In the genomic region with DNA sequence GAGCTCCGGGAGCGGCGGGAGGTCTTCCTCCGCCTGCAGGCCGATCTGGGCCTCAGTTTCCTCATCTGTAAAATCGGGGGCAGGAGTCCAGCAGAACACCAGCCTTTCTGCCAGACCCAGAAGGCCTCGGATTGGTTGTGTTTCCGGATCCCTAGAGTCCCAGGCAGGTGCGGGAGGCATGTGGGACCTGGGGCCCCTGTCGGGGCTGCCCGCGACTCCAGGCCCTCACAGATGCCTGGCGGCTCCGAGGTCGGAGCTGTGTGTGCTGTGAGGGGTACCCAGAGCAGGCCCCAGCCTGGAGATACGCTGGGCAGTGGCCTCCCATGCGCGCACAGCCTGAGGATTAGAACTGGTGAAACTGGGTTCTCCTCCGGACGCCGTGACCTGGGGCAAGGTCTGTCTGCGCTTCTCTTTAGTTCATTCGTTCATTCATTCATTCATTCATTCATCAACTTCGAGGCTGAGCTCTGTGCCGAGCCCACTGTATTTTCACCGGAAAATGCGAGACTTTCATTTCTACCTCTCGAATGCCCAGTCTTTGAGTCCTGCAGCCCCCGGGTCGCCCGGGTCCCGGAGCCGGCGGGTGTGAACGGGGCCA, we compare ENCODE assay signal across 10 cellular contexts. TPM values are rescaled to one million over a fixed set of nuclear protein-coding genes. Genes with fewer than 3 reads are reported as not detected.
DNase-seq lines count a peak whose midpoint lies in the region; ATAC-seq, FAIRE-seq and TF ChIP-seq lines count a peak whose summit lies in the region.
"Had no signal": no experiment of that assay in that cellular context is flagged by ENCODE, and none has a peak within 500 bp of the region (broad histone marks: within the 10 kb centered on the region; RNA-seq: fewer than 3 reads in every experiment).

No MANE protein-coding gene starts in this region.

- no peaks in the 10 kb centered on the region for H3K9me3 Mint-ChIP-seq in HFFc6
- no peaks in the 10 kb centered on the region for H3K9me3 Mint-ChIP-seq in naive thymus-derived CD4-positive, alpha-beta T cell

- no peak for FAIRE-seq in urothelium cell line (lab: Jason Lieb, UNC)

- H3K36me3 Mint-ChIP-seq in HFFc6 (ENCODE audit: low read depth): no peaks in the 10 kb centered on the region
- H3K36me3 Mint-ChIP-seq in naive thymus-derived CD4-positive, alpha-beta T cell: peaks cover 0 to 5% (median 0%) of the 10 kb centered on the region in 5 donors

- H3K36me3 ChIP-seq in A673 (ENCODE audit: insufficient read depth, low read length, poor library complexity, severe bottlenecking) (no peaks in the 10 kb centered on the region), colonic mucosa (no peaks in the 10 kb centered on the region)
- H3K36me3 ChIP-seq in naive thymus-derived CD4-positive, alpha-beta T cell (ENCODE audit: control insufficient read depth in 2 of 3, insufficient read depth in 3 of 3, low read length in 3 of 3): no peaks in the 10 kb centered on the region

- peak overlapping the region; percentile 79; the same call in 1 of the 2 replicates for H3K4me3 Mint-ChIP-seq in HFFc6
- H3K4me3 Mint-ChIP-seq in naive thymus-derived CD4-positive, alpha-beta T cell: peak overlapping the region in 9 of 10 donors; percentile 39 to 84 (median 68)

- H3K4me1 Mint-ChIP-seq in HFFc6 (ENCODE audit: low read depth): no peaks in the 10 kb centered on the region
- H3K4me1 Mint-ChIP-seq in naive thymus-derived CD4-positive, alpha-beta T cell: peaks cover 0 to 12% (median 8%) of the 10 kb centered on the region in 7 donors

- no peak overlapping the region for H3K9ac ChIP-seq in colonic mucosa (ENCODE audit: low read depth in 2 of 2, low read length in 2 of 2)

- H3K27me3 ChIP-seq in A673 (replicated peaks; ENCODE audit: insufficient read depth, low read depth, low read length, poor library complexity): no peaks in the 10 kb centered on the region
- H3K27me3 ChIP-seq in colonic mucosa: peaks cover 6% of the 10 kb centered on the region
- H3K27me3 ChIP-seq in naive thymus-derived CD4-positive, alpha-beta T cell (ENCODE audit: control insufficient read depth in 2 of 2, insufficient read depth in 2 of 2, low read length in 2 of 2): no peaks in the 10 kb centered on the region

- peaks cover 18% of the 10 kb centered on the region; the same call in 1 of the 2 replicates for H3K27me3 Mint-ChIP-seq in HFFc6 (ENCODE audit: insufficient read depth)
- peaks cover 6 to 32% (median 22%) of the 10 kb centered on the region in 5 donors for H3K27me3 Mint-ChIP-seq in naive thymus-derived CD4-positive, alpha-beta T cell

- H3K27ac ChIP-seq in A673 (ENCODE audit: low read depth, low read length, poor library complexity, severe bottlenecking) (no peak overlapping the region), colonic mucosa (no peak overlapping the region)
- H3K27ac ChIP-seq in naive thymus-derived CD4-positive, alpha-beta T cell (ENCODE audit: low read depth, low read length): no peak overlapping the region

- H3K4me3 ChIP-seq in A673 (ENCODE audit: low read depth, low read length, poor library complexity, severe bottlenecking): peak overlapping the region; percentile 46
- peak overlapping the region; percentile 0 for H3K4me3 ChIP-seq in colonic mucosa
- peak overlapping the region; percentile 47 for H3K4me3 ChIP-seq in naive thymus-derived CD4-positive, alpha-beta T cell (ENCODE audit: low read length)

- DNase-seq in A673 (ENCODE audit: low spot score) (no peak), HFFc6 (no peak), colonic mucosa (no peak), urothelium cell line (ENCODE audit: low spot score) (no peak), COLO668 (lab: John Stamatoyannopoulos, UW; ENCODE audit: unreplicated experiment) (no peak), NCI-H2171 (lab: John Stamatoyannopoulos, UW) (no peak), middle frontal gyrus (ENCODE audit: extremely low spot score, low spot score) (no peak)
- DNase-seq in naive thymus-derived CD4-positive, alpha-beta T cell: no peak

- TF ChIP-seq CTCF in A673 (conservative IDR thresholded peaks at IDR 0.05; ENCODE audit: low read depth, low read length) (no peak), HFFc6 (IDR thresholded peaks at IDR 0.05) (no peak), colonic mucosa (IDR thresholded peaks at IDR 0.05) (no peak)

- BruUV-seq in A673 (replicated peaks; lab: Mats Ljungman, UMichigan): no TSS peak

- H3K4me1 ChIP-seq in A673 (ENCODE audit: insufficient read depth, low read length, poor library complexity, severe bottlenecking) (peaks cover 27% of the 10 kb centered on the region), colonic mucosa (no peaks in the 10 kb centered on the region)
- H3K4me1 ChIP-seq in naive thymus-derived CD4-positive, alpha-beta T cell (ENCODE audit: control insufficient read depth in 2 of 2, insufficient read depth in 2 of 2, low read length in 2 of 2): peaks cover 0 to 4% of the 10 kb centered on the region in 2 donors

- H3K9me3 ChIP-seq in A673 (ENCODE audit: low read depth, low read length, poor library complexity, severe bottlenecking) (no peaks in the 10 kb centered on the region), colonic mucosa (no peaks in the 10 kb centered on the region)
- H3K9me3 ChIP-seq in naive thymus-derived CD4-positive, alpha-beta T cell (ENCODE audit: control insufficient read depth in 2 of 3, low read length in 3 of 3): no peaks in the 10 kb centered on the region

- CTCF ChIA-PET in A673 (lab: Charles Lee): interaction anchor here (0.6 kb wide), 1 partner anchor 19 kb away, joined by 4 read pairs; no protein-coding TSS in a partner anchor
- CTCF ChIA-PET in naive thymus-derived CD4-positive, alpha-beta T cell (lab: Charles Lee): no interaction called here

- no peak overlapping the region for H3K27ac Mint-ChIP-seq in HFFc6
- H3K27ac Mint-ChIP-seq in naive thymus-derived CD4-positive, alpha-beta T cell: no peak overlapping the region

- POLR2A ChIA-PET in A673 (lab: Charles Lee; ENCODE audit: low non-redundant PET): no interaction called here
- POLR2A ChIA-PET in naive thymus-derived CD4-positive, alpha-beta T cell (lab: Charles Lee): no interaction called here

- intact Hi-C loops in A673 (cut with micrococcal nuclease; ENCODE audit: unreplicated experiment) (no loop called here), colonic mucosa (cut with DNase I) (no loop called here)
- intact Hi-C loops in naive thymus-derived CD4-positive, alpha-beta T cell (cut with micrococcal nuclease): no loop called here

- no peak for ATAC-seq in naive thymus-derived CD4-positive, alpha-beta T cell

RNA-seq across cellular contexts. Expression of gene FLRT1, which starts 24.6 kb away (rescaled TPM):
- 0.45 and 1.9 TPM in 2 replicates for total RNA-seq in A673 (2021)
- under 1 TPM in 5 of 6 experiments, not detected in 1; 0.07 to 0.38 (median 0.30) TPM for total RNA-seq in HFFc6 (2021; fragmentation: NEBNext Ultra II Directional; extraction: Animal tissue kit (Norgen Biotek cat#: 25700))
- under 1 TPM; 0.20 to 0.96 TPM for total RNA-seq in colonic mucosa
- total RNA-seq in naive thymus-derived CD4-positive, alpha-beta T cell: not detected
- under 1 TPM; 0.05 to 0.12 TPM for polyA plus RNA-seq in naive thymus-derived CD4-positive, alpha-beta T cell
- total RNA-seq: Daoy, pulmonary artery endothelial cell had no signal
